In genomic region chr1:153431928-153432327, GRCh38 we compare ENCODE assay signal across 35 cellular contexts. TPM values are rescaled to one million over a fixed set of nuclear protein-coding genes. Genes with fewer than 3 reads are reported as not detected.
"Had no signal": no experiment of that assay in that cellular context is flagged by ENCODE, and none has a peak within 500 bp of the region (broad histone marks: within the 10 kb centered on the region; RNA-seq: fewer than 3 reads in every experiment).

No MANE protein-coding gene starts in this region.

- H3K4me1 Mint-ChIP-seq: activated B cell treated with CpG ODN at 0.5 μM for 24 hours; activated naive CD4-positive, alpha-beta T cell treated with anti-CD3 and anti-CD28 coated beads, Interleukin-2, amount 50 U/mL, for 24 hours; activated naive CD8-positive, alpha-beta T cell treated with anti-CD3 and anti-CD28 coated beads for 36 hours; activated naive CD8-positive, alpha-beta T cell treated with anti-CD3 and anti-CD28 coated beads, Interleukin-2, amount 50 U/mL, for 24 hours; endodermal cell; T-helper 17 cell had no signal

- H3K27ac Mint-ChIP-seq: activated B cell treated with CpG ODN at 0.5 μM for 24 hours; activated CD8-positive, alpha-beta T cell treated with anti-CD3 and anti-CD28 coated beads for 36 hours; activated naive CD4-positive, alpha-beta T cell treated with anti-CD3 and anti-CD28 coated beads for 36 hours; activated naive CD4-positive, alpha-beta T cell treated with anti-CD3 and anti-CD28 coated beads, Interleukin-2, amount 50 U/mL, for 24 hours; activated naive CD8-positive, alpha-beta T cell treated with anti-CD3 and anti-CD28 coated beads for 36 hours; activated naive CD8-positive, alpha-beta T cell treated with anti-CD3 and anti-CD28 coated beads, Interleukin-2, amount 50 U/mL, for 24 hours; activated T-helper 2 cell treated with anti-CD3 and anti-CD28 coated beads, Interferon-gamma antibody, Interleukin-2, Interleukin-4, amounts not matched to agents 10 μg/mL and 5 μg/mL and 100 μg/mL, durations not matched to agents 14 hours and 24 hours and 36 hours; dendritic cell treated with granulocyte-macrophage colony-stimulating factor and Interleukin-4, amounts not matched to agents 40 ng/mL and 50 ng/mL, for 4 days; endodermal cell; T-helper 17 cell; T-helper 2 cell treated with Interferon-gamma antibody and Interleukin-4, amounts not matched to agents 5 μg/mL and 100 μg/mL, for 36 hours had no signal

- H3K9me3 Mint-ChIP-seq: activated B cell treated with CpG ODN at 0.5 μM for 24 hours; activated CD8-positive, alpha-beta T cell treated with anti-CD3 and anti-CD28 coated beads for 36 hours; activated naive CD4-positive, alpha-beta T cell treated with anti-CD3 and anti-CD28 coated beads for 36 hours; activated naive CD4-positive, alpha-beta T cell treated with anti-CD3 and anti-CD28 coated beads, Interleukin-2, amount 50 U/mL, for 24 hours; activated naive CD8-positive, alpha-beta T cell treated with anti-CD3 and anti-CD28 coated beads for 36 hours; activated naive CD8-positive, alpha-beta T cell treated with anti-CD3 and anti-CD28 coated beads, Interleukin-2, amount 50 U/mL, for 24 hours; activated T-cell treated with anti-CD3 and anti-CD28 coated beads, Interleukin-2, amount 50 U/mL, for 4 hours; activated T-helper 2 cell treated with anti-CD3 and anti-CD28 coated beads, Interferon-gamma antibody, Interleukin-2, Interleukin-4, amounts not matched to agents 10 μg/mL and 5 μg/mL and 100 μg/mL, durations not matched to agents 14 hours and 24 hours and 36 hours; dendritic cell treated with granulocyte-macrophage colony-stimulating factor and Interleukin-4, amounts not matched to agents 40 ng/mL and 50 ng/mL, for 4 days; endodermal cell; T-helper 2 cell treated with Interferon-gamma antibody and Interleukin-4, amounts not matched to agents 5 μg/mL and 100 μg/mL, for 36 hours had no signal

- H3K4me1 ChIP-seq: body of pancreas, colonic mucosa, foreskin keratinocyte, gastrocnemius medialis, heart left ventricle had no signal

- H3K36me3 Mint-ChIP-seq: activated naive CD4-positive, alpha-beta T cell treated with anti-CD3 and anti-CD28 coated beads, Interleukin-2, amount 50 U/mL, for 24 hours; activated naive CD8-positive, alpha-beta T cell treated with anti-CD3 and anti-CD28 coated beads for 36 hours had no signal

- H3K4me3 Mint-ChIP-seq: activated B cell treated with CpG ODN at 0.5 μM for 24 hours; activated CD8-positive, alpha-beta T cell treated with anti-CD3 and anti-CD28 coated beads for 36 hours; activated naive CD4-positive, alpha-beta T cell treated with anti-CD3 and anti-CD28 coated beads for 36 hours; activated naive CD4-positive, alpha-beta T cell treated with anti-CD3 and anti-CD28 coated beads, Interleukin-2, amount 50 U/mL, for 24 hours; activated naive CD8-positive, alpha-beta T cell treated with anti-CD3 and anti-CD28 coated beads for 36 hours; activated naive CD8-positive, alpha-beta T cell treated with anti-CD3 and anti-CD28 coated beads, Interleukin-2, amount 50 U/mL, for 24 hours; activated T-cell treated with anti-CD3 and anti-CD28 coated beads, Interleukin-2, amount 50 U/mL, for 4 hours; dendritic cell treated with granulocyte-macrophage colony-stimulating factor and Interleukin-4, amounts not matched to agents 40 ng/mL and 50 ng/mL, for 4 days; endodermal cell; T-helper 17 cell; T-helper 2 cell treated with Interferon-gamma antibody and Interleukin-4, amounts not matched to agents 5 μg/mL and 100 μg/mL, for 36 hours had no signal

- H3K27ac ChIP-seq: adrenal gland, body of pancreas, cardiac muscle cell, colonic mucosa, dorsolateral prefrontal cortex, foreskin keratinocyte, gastrocnemius medialis, heart left ventricle, WERI-Rb-1 had no signal

- DNase-seq: activated B cell treated with CpG ODN at 0.5 μM for 24 hours; activated CD4-positive, alpha-beta T cell treated with anti-CD3 and anti-CD28 coated beads for 48 hours; activated CD4-positive, alpha-beta T cell treated with anti-CD3 and anti-CD28 coated beads, Interleukin-2, amount 50 U/mL, for 1 hour; activated CD4-positive, alpha-beta T cell treated with anti-CD3 and anti-CD28 coated beads, Interleukin-2, amount 50 U/mL, for 48 hours; activated CD8-positive, alpha-beta memory T cell treated with anti-CD3 and anti-CD28 coated beads for 24 hours; activated CD8-positive, alpha-beta T cell treated with anti-CD3 and anti-CD28 coated beads for 36 hours; activated effector memory CD4-positive, alpha-beta T cell treated with anti-CD3 and anti-CD28 coated beads, Interleukin-2, amount 50 U/mL, for 16 hours; activated naive CD4-positive, alpha-beta T cell treated with anti-CD3 and anti-CD28 coated beads for 36 hours; activated naive CD8-positive, alpha-beta T cell treated with anti-CD3 and anti-CD28 coated beads for 36 hours; activated naive CD8-positive, alpha-beta T cell treated with anti-CD3 and anti-CD28 coated beads, Interleukin-2, amount 50 U/mL, for 24 hours; activated T-cell treated with anti-CD3 and anti-CD28 coated beads, Interleukin-2, amount 50 U/mL, for 4 hours; adrenal gland; amygdala; aorta; body of pancreas; central memory CD4-positive, alpha-beta T cell; cerebellar nuclear complex; colonic mucosa; dorsolateral prefrontal cortex; effector memory CD4-positive, alpha-beta T cell; endodermal cell; foreskin keratinocyte; gastrocnemius medialis; glutamatergic neuron; heart left ventricle; T-helper 1 cell; T-helper 17 cell; T1000; WERI-Rb-1 had no signal

- ATAC-seq: activated CD4-positive, CD25-positive, alpha-beta regulatory T cell treated with anti-CD3 and anti-CD28 coated beads, Interleukin-2, amount 50 U/mL, for 24 hours; activated CD8-positive, alpha-beta T cell treated with anti-CD3 and anti-CD28 coated beads for 36 hours; activated naive CD8-positive, alpha-beta T cell treated with anti-CD3 and anti-CD28 coated beads, Interleukin-2, amount 50 U/mL, for 24 hours; activated T-cell treated with anti-CD3 and anti-CD28 coated beads, Interleukin-2, amount 50 U/mL, for 4 hours; body of pancreas; foreskin keratinocyte; gastrocnemius medialis; heart left ventricle; T-helper 17 cell had no signal

- H3K27me3 ChIP-seq: adrenal gland, body of pancreas, colonic mucosa, gastrocnemius medialis had no signal

- H3K9me3 ChIP-seq: adrenal gland, body of pancreas, colonic mucosa, gastrocnemius medialis, heart left ventricle had no signal

- H3K36me3 ChIP-seq: adrenal gland, cardiac muscle cell, colonic mucosa, gastrocnemius medialis, heart left ventricle, WERI-Rb-1 had no signal

- H3K4me3 ChIP-seq: adrenal gland, body of pancreas, cardiac muscle cell, colonic mucosa, dorsolateral prefrontal cortex, gastrocnemius medialis, heart left ventricle had no signal

RNA-seq across cellular contexts. Expression of gene S100A7A, which starts 15.6 kb away (rescaled TPM):
- total RNA-seq: activated B cell treated with CpG ODN at 0.5 μM for 24 hours; activated CD8-positive, alpha-beta T cell treated with anti-CD3 and anti-CD28 coated beads for 36 hours; activated naive CD4-positive, alpha-beta T cell treated with anti-CD3 and anti-CD28 coated beads for 36 hours; activated naive CD8-positive, alpha-beta T cell treated with anti-CD3 and anti-CD28 coated beads for 36 hours; activated T-cell treated with anti-CD3 and anti-CD28 coated beads, Interleukin-2, amount 50 U/mL, for 4 hours; activated T-helper 2 cell treated with anti-CD3 and anti-CD28 coated beads, Interferon-gamma antibody, Interleukin-2, Interleukin-4, amounts not matched to agents 10 μg/mL and 5 μg/mL and 100 μg/mL, durations not matched to agents 14 hours and 24 hours and 36 hours; adrenal gland; aorta; body of pancreas; cardiac muscle cell; colonic mucosa; dorsolateral prefrontal cortex; endodermal cell; foreskin keratinocyte; gastrocnemius medialis; heart left ventricle; T-helper 17 cell had no signal

RNA-seq across cellular contexts. Expression of gene S100A7, which starts 28.5 kb away (rescaled TPM):
- total RNA-seq: activated B cell treated with CpG ODN at 0.5 μM for 24 hours; activated CD8-positive, alpha-beta T cell treated with anti-CD3 and anti-CD28 coated beads for 36 hours; activated naive CD4-positive, alpha-beta T cell treated with anti-CD3 and anti-CD28 coated beads for 36 hours; activated naive CD8-positive, alpha-beta T cell treated with anti-CD3 and anti-CD28 coated beads for 36 hours; activated T-cell treated with anti-CD3 and anti-CD28 coated beads, Interleukin-2, amount 50 U/mL, for 4 hours; activated T-helper 2 cell treated with anti-CD3 and anti-CD28 coated beads, Interferon-gamma antibody, Interleukin-2, Interleukin-4, amounts not matched to agents 10 μg/mL and 5 μg/mL and 100 μg/mL, durations not matched to agents 14 hours and 24 hours and 36 hours; adrenal gland; aorta; body of pancreas; cardiac muscle cell; colonic mucosa; endodermal cell; foreskin keratinocyte; gastrocnemius medialis; heart left ventricle; T-helper 17 cell had no signal

RNA-seq across cellular contexts. Expression of gene S100A8, which starts 41.1 kb away (rescaled TPM):
- total RNA-seq: activated B cell treated with CpG ODN at 0.5 μM for 24 hours; activated CD8-positive, alpha-beta T cell treated with anti-CD3 and anti-CD28 coated beads for 36 hours; activated naive CD4-positive, alpha-beta T cell treated with anti-CD3 and anti-CD28 coated beads for 36 hours; activated naive CD8-positive, alpha-beta T cell treated with anti-CD3 and anti-CD28 coated beads for 36 hours; activated T-cell treated with anti-CD3 and anti-CD28 coated beads, Interleukin-2, amount 50 U/mL, for 4 hours; activated T-helper 2 cell treated with anti-CD3 and anti-CD28 coated beads, Interferon-gamma antibody, Interleukin-2, Interleukin-4, amounts not matched to agents 10 μg/mL and 5 μg/mL and 100 μg/mL, durations not matched to agents 14 hours and 24 hours and 36 hours; cardiac muscle cell; endodermal cell had no signal

RNA-seq across cellular contexts. Expression of gene S100A12, which starts 56.5 kb away (rescaled TPM):
- total RNA-seq: activated B cell treated with CpG ODN at 0.5 μM for 24 hours; activated CD8-positive, alpha-beta T cell treated with anti-CD3 and anti-CD28 coated beads for 36 hours; activated naive CD4-positive, alpha-beta T cell treated with anti-CD3 and anti-CD28 coated beads for 36 hours; activated naive CD8-positive, alpha-beta T cell treated with anti-CD3 and anti-CD28 coated beads for 36 hours; activated T-cell treated with anti-CD3 and anti-CD28 coated beads, Interleukin-2, amount 50 U/mL, for 4 hours; activated T-helper 2 cell treated with anti-CD3 and anti-CD28 coated beads, Interferon-gamma antibody, Interleukin-2, Interleukin-4, amounts not matched to agents 10 μg/mL and 5 μg/mL and 100 μg/mL, durations not matched to agents 14 hours and 24 hours and 36 hours; body of pancreas; cardiac muscle cell; colonic mucosa; endodermal cell; foreskin keratinocyte had no signal
